ENCODE assay signal across 1 cellular context in genomic region chr11:61149624-61150615, GRCh38.
TF ChIP-seq lines count a peak whose summit lies in the region.

No MANE protein-coding gene starts in this region.

TF ChIP-seq in endothelial cell of umbilical vein, 7 proteins besides CTCF, POLR2A, EP300 and RAD21:
- TF ChIP-seq POLR2AphosphoS5 (IDR thresholded peaks at IDR 0.05; ENCODE audit: insufficient read depth, low read depth, low read length), result no peak
- no peak for TF ChIP-seq EZH2 (IDR thresholded peaks at IDR 0.05; ENCODE audit: borderline replicate concordance, low read depth, low read length, severe bottlenecking)
- TF ChIP-seq JUN (IDR thresholded peaks at IDR 0.05; ENCODE audit: borderline replicate concordance, insufficient read depth, insufficient read length, low read depth), result no peak
- no peak for TF ChIP-seq FOS (IDR thresholded peaks at IDR 0.05; ENCODE audit: borderline replicate concordance, insufficient read depth, low read length)
